In genomic region chr19:18749362-18750231, GRCh38 we compare ENCODE assay signal across 20 cellular contexts. TPM values are rescaled to one million over a fixed set of nuclear protein-coding genes. Genes with fewer than 3 reads are reported as not detected.
DNase-seq lines count a peak whose midpoint lies in the region; ATAC-seq, FAIRE-seq and TF ChIP-seq lines count a peak whose summit lies in the region.
"Had no signal": no experiment of that assay in that cellular context is flagged by ENCODE, and none has a peak within 500 bp of the region (broad histone marks: within the 10 kb centered on the region; RNA-seq: fewer than 3 reads in every experiment).

No MANE protein-coding gene starts in this region.

- TF ChIP-seq POLR2A in H1 (IDR thresholded peaks at IDR 0.05; ENCODE audit: control extremely low read depth in 1 of 2, low read depth in 2 of 2, low read length in 2 of 2), result no peak

- no peak overlapping the region for H4K5ac ChIP-seq in H1 (ENCODE audit: insufficient read length, low read depth, low read length)

- H2BK12ac ChIP-seq in H1 (ENCODE audit: low read depth, low read length), result no peak overlapping the region

- POLR2A ChIA-PET in H1 (lab: Charles Lee; ENCODE audit: partially characterized antibody), result interaction anchor here (0.7 to 1.0 kb wide), 2 partner anchors 11 to 13 kb away, joined by 3 read pairs; no protein-coding TSS in a partner anchor

- H3K4me1 Mint-ChIP-seq in nephron progenitor cell, result peaks cover 40% of the 10 kb centered on the region
- H3K4me1 Mint-ChIP-seq: CD4-positive, alpha-beta memory T cell had no signal

- TF ChIP-seq RAD21 in H1 (IDR thresholded peaks at IDR 0.05 in 1 of 2, conservative IDR thresholded peaks at IDR 0.05 in 1 of 2; ENCODE audit: low read depth in 2 of 2, low read length in 2 of 2), result no peak

- H3K36me3 ChIP-seq in H1 (ENCODE audit: control insufficient read depth in 2 of 4, insufficient read depth in 4 of 4, low read length in 3 of 4), result no peaks in the 10 kb centered on the region

- FAIRE-seq in HTR-8/SVneo (lab: Jason Lieb, UNC) (peak; percentile 20), H1 (lab: Jason Lieb, UNC) (no peak)
- FAIRE-seq: GM12892 had no signal

- H3K9me3 Mint-ChIP-seq in nephron progenitor cell, result no peaks in the 10 kb centered on the region
- H3K9me3 Mint-ChIP-seq: CD4-positive, alpha-beta memory T cell had no signal

- CTCF ChIA-PET in H1 (lab: Charles Lee; ENCODE audit: partially characterized antibody), result interaction anchor here (1.0 to 1.4 kb wide), 5 partner anchors 9 to 97 kb away, joined by 3 to 5 read pairs (median 3); no protein-coding TSS in a partner anchor

- peak overlapping the region; percentile 25 for H3K4me3 Mint-ChIP-seq in nephron progenitor cell
- H3K4me3 Mint-ChIP-seq: CD4-positive, alpha-beta memory T cell had no signal

- H3K23me2 ChIP-seq in H1 (ENCODE audit: low read depth, low read length), result no peaks in the 10 kb centered on the region; the same call in 1 of the 2 replicates

- DNase-seq in HTR-8/SVneo (ENCODE audit: insufficient read length, low spot score), result no peak
- DNase-seq in H1 (ENCODE audit: low read depth in 1 of 2, low spot score in 2 of 2), result no peak
- DNase-seq in nephron progenitor cell, result no peak
- no peak for DNase-seq in 8988T
- no peak for DNase-seq in NK-92 treated with Interleukin-12 subunit alpha and Interleukin-12 subunit beta, amount 100 ng/mL, for 24 hours (lab: John Stamatoyannopoulos, UW)
- no peak for DNase-seq in GM03348 (ENCODE audit: low spot score)
- DNase-seq: CD4-positive, alpha-beta memory T cell; DND-41; IMR-90; MV-4-11; NCI-H1105 treated with DMSO at 0.1 percent for 48 hours; NCI-H2029 treated with DMSO at 0.1 percent for 48 hours; NCI-H345; NCI-H524; NCI-H774; OCI-M1; SHP77; T-helper 2 cell had no signal

- no peak overlapping the region for H3K14ac ChIP-seq in H1 (ENCODE audit: insufficient read length)

- peak overlapping the region; percentile 16 to 34; a peak in 1 of 4 replicates for H3K4me2 ChIP-seq in H1 (ENCODE audit: insufficient read depth in 1 of 2, low read depth in 2 of 2, low read length in 2 of 2)

- H2AK5ac ChIP-seq in H1 (ENCODE audit: low read depth, low read length), result no peak overlapping the region

- H4K8ac ChIP-seq in H1 (ENCODE audit: extremely low read depth, insufficient read depth, low read length), result no peak overlapping the region

- TF ChIP-seq EP300 in H1 (IDR thresholded peaks at IDR 0.05; ENCODE audit: borderline replicate concordance in 1 of 2, low read depth in 2 of 2, low read length in 2 of 2), result no peak

- H4K20me1 ChIP-seq in H1 (replicated peaks in 1 of 2; ENCODE audit: control insufficient read depth in 1 of 2, insufficient read depth in 2 of 2, low read length in 2 of 2), result peaks cover 0 to 1% of the 10 kb centered on the region in 2 experiments

- no peak overlapping the region for H2BK120ac ChIP-seq in H1 (replicated peaks; ENCODE audit: low read depth, low read length)

- H3K27me3 ChIP-seq in H1 (replicated peaks in 1 of 4; ENCODE audit: control insufficient read depth in 3 of 4, extremely low read depth in 1 of 4, insufficient read depth in 3 of 4, low read length in 3 of 4), result no peaks in the 10 kb centered on the region; a peak in 1 of 7 replicates

- no peak overlapping the region; the same call in 1 of the 2 replicates for H3K18ac ChIP-seq in H1 (ENCODE audit: extremely low read depth, low read length)

- H3K4ac ChIP-seq in H1 (replicated peaks; ENCODE audit: insufficient read length, low read depth, low read length), result no peak overlapping the region

- H3K27ac ChIP-seq in H1 (ENCODE audit: low read depth, low read length), result no peak overlapping the region

- no peak overlapping the region for H3K27ac Mint-ChIP-seq in nephron progenitor cell

- no peak overlapping the region for H4K91ac ChIP-seq in H1 (replicated peaks; ENCODE audit: insufficient read length, low read length)

- H2AFZ ChIP-seq in H1 (ENCODE audit: low read length), result no peak overlapping the region

- H3K9ac ChIP-seq in H1 (replicated peaks in 1 of 4; ENCODE audit: extremely low read depth in 1 of 4, low read depth in 3 of 4, low read length in 3 of 4), result no peak overlapping the region

- 83% methylated on average over 23 of the region's 23 CpGs; no CpG with 5 or more reads in 1 of the 2 experiments for WGBS in H1 (ENCODE audit: extremely low coverage in 1 of 2, insufficient coverage in 1 of 2, insufficient read length in 1 of 2, insufficient replicate concordance in 2 of 2, low coverage in 1 of 2, low lambda C conversion rate in 2 of 2, missing lambda C conversion rate in 1 of 2), 2 experiments

- H3K9me3 ChIP-seq in H1 (ENCODE audit: insufficient read depth in 2 of 2, low read depth in 1 of 2, low read length in 1 of 2), result no peaks in the 10 kb centered on the region

- TF ChIP-seq CTCF in H1 (IDR thresholded peaks at IDR 0.05; ENCODE audit: control extremely low read depth in 1 of 3, insufficient read depth in 1 of 3, low read depth in 1 of 3, low read length in 3 of 3) (no peak), nephron progenitor cell (IDR thresholded peaks at IDR 0.05) (no peak)

- H3K27me3 Mint-ChIP-seq in nephron progenitor cell (ENCODE audit: low read depth, poor library complexity), result peaks cover 7% of the 10 kb centered on the region
- H3K27me3 Mint-ChIP-seq: CD4-positive, alpha-beta memory T cell had no signal

- no peaks in the 10 kb centered on the region for H3K79me2 ChIP-seq in H1 (ENCODE audit: control insufficient read depth in 1 of 2, insufficient read depth in 2 of 2, low read length in 2 of 2)

- H2BK20ac ChIP-seq in H1 (ENCODE audit: low read length), result no peak overlapping the region

- H3K4me3 ChIP-seq in H1 (ENCODE audit: extremely low read depth in 1 of 4, insufficient read depth in 2 of 4, low read depth in 3 of 4, low read length in 4 of 4), result no peak overlapping the region

- no peaks in the 10 kb centered on the region for H3K79me1 ChIP-seq in H1 (ENCODE audit: low read depth, low read length)

- H2BK5ac ChIP-seq in H1 (ENCODE audit: low read depth, low read length), result no peak overlapping the region

- H2BK15ac ChIP-seq in H1 (ENCODE audit: low read length), result no peak overlapping the region

- H3K23ac ChIP-seq in H1 (ENCODE audit: insufficient read length), result no peak overlapping the region

- peaks cover 0 to 24% (median 11%) of the 10 kb centered on the region in 4 experiments; a peak in 6 of 7 replicates for H3K4me1 ChIP-seq in H1 (replicated peaks in 1 of 4; ENCODE audit: control insufficient read depth in 3 of 4, insufficient read depth in 4 of 4, low read length in 3 of 4)

- ATAC-seq in GM21381 (IDR thresholded peaks at IDR 0.05; ENCODE audit: unreplicated experiment), result no peak

- H3K56ac ChIP-seq in H1 (replicated peaks; ENCODE audit: insufficient read length, low read depth, low read length), result no peak overlapping the region

- H3K36me3 Mint-ChIP-seq in nephron progenitor cell (ENCODE audit: low read depth), result peaks cover 20% of the 10 kb centered on the region

TF ChIP-seq in H1, 55 proteins besides CTCF, POLR2A, EP300 and RAD21:
- no peak for TF ChIP-seq SAP30 (IDR thresholded peaks at IDR 0.05; ENCODE audit: insufficient read depth, insufficient replicate concordance, low read length)
- no peak for TF ChIP-seq HDAC2 (IDR thresholded peaks at IDR 0.05; ENCODE audit: borderline replicate concordance in 1 of 2, low read depth in 2 of 2, low read length in 2 of 2)
- TF ChIP-seq KDM4A (IDR thresholded peaks at IDR 0.05; ENCODE audit: low read depth, low read length, severe bottlenecking), result no peak
- TF ChIP-seq EGR1 (IDR thresholded peaks at IDR 0.05; ENCODE audit: borderline replicate concordance, low read depth, low read length), result no peak

RNA-seq across cellular contexts. Expression of gene COMP, which starts 41.5 kb away (rescaled TPM):
- 0.17 and 0.25 TPM in 2 replicates for total RNA-seq in H1 (2021; fragmentation: NEBNext Ultra II Directional; extraction: Animal tissue kit (Norgen Biotek cat#: 25700))
- 0.17 and 0.35 TPM in 2 replicates for polyA plus RNA-seq in H1 (2011; rRNA removed)
- polyA plus RNA-seq in H1 (2011; cell fraction: cytosol; rRNA removed), result 0.37 TPM
- 0.91 TPM for polyA plus RNA-seq in H1 (2011; cell fraction: nucleus; rRNA removed)
- polyA plus RNA-seq in H1 (2012, experiment 1 of 2), result 0.09 to 0.24 TPM (median 0.16 TPM) in 3 of 4 replicates, not detected in the other
- polyA plus RNA-seq in H1 (2012, experiment 2 of 2), result 0.09 TPM
- 0.16 TPM for polyA plus RNA-seq in H1 (2013, experiment 1 of 2)
- polyA plus RNA-seq in H1 (2013, experiment 2 of 2), result 0.15 TPM
- polyA minus RNA-seq in H1 (2011; rRNA and poly(A)+ RNA removed), result 0.19 and 0.29 TPM in 2 replicates
- not detected for polyA minus RNA-seq in H1 (2011; cell fraction: cytosol; rRNA and poly(A)+ RNA removed)
- polyA minus RNA-seq in H1 (2011; cell fraction: nucleus; rRNA and poly(A)+ RNA removed), result not detected
- total RNA-seq: CD4-positive, alpha-beta memory T cell had no signal
- polyA plus RNA-seq: CD4-positive, alpha-beta memory T cell had no signal
